9 cellular contexts compared by ENCODE assay signal in genomic region chr5:135245521-135246499, GRCh38.
DNase-seq lines count a peak whose midpoint lies in the region; ATAC-seq and TF ChIP-seq lines count a peak whose summit lies in the region.
"Had no signal": no experiment of that assay in that cellular context is flagged by ENCODE, and none has a peak within 500 bp of the region (broad histone marks: within the 10 kb centered on the region; RNA-seq: fewer than 3 reads in every experiment).

No MANE protein-coding gene starts in this region.

- no peaks in the 10 kb centered on the region for H3K9me3 ChIP-seq in tibial artery

- peaks cover 1% of the 10 kb centered on the region for H3K27me3 Mint-ChIP-seq in activated CD4-positive, alpha-beta memory T cell treated with anti-CD3 and anti-CD28 coated beads for 36 hours
- peaks cover 14% of the 10 kb centered on the region for H3K27me3 Mint-ChIP-seq in GM23338 (ENCODE audit: insufficient read depth, low read depth, poor library complexity)

- no peak overlapping the region for H3K4me2 ChIP-seq in GM23338

- H3K4me3 Mint-ChIP-seq in activated CD4-positive, alpha-beta memory T cell treated with anti-CD3 and anti-CD28 coated beads for 36 hours, result no peak overlapping the region
- no peak overlapping the region for H3K4me3 Mint-ChIP-seq in GM23338

- intact Hi-C loops in activated CD4-positive, alpha-beta memory T cell treated with anti-CD3 and anti-CD28 coated beads for 36 hours (cut with micrococcal nuclease), result no loop called here
- intact Hi-C loops in tibial artery (cut with DNase I; ENCODE audit: low total_unique reads), result no loop called here

- no peaks in the 10 kb centered on the region for H3K36me3 Mint-ChIP-seq in activated CD4-positive, alpha-beta memory T cell treated with anti-CD3 and anti-CD28 coated beads for 36 hours
- no peaks in the 10 kb centered on the region; the same call in 2 of the 3 replicates for H3K36me3 Mint-ChIP-seq in GM23338 (ENCODE audit: low read depth)

- no peak for TF ChIP-seq CTCF in tibial artery (IDR thresholded peaks at IDR 0.05)
- no peak for TF ChIP-seq CTCF in GM23338 (conservative IDR thresholded peaks at IDR 0.05; ENCODE audit: low read depth in 2 of 2)

- H3K27ac ChIP-seq in tibial artery (peak overlapping the region; percentile 27), GM23338 (ENCODE audit: low read depth) (no peak overlapping the region)

- H3K27ac Mint-ChIP-seq in activated CD4-positive, alpha-beta memory T cell treated with anti-CD3 and anti-CD28 coated beads for 36 hours, result no peak overlapping the region
- no peak overlapping the region for H3K27ac Mint-ChIP-seq in GM23338

- H3K9me3 Mint-ChIP-seq in activated CD4-positive, alpha-beta memory T cell treated with anti-CD3 and anti-CD28 coated beads for 36 hours, result no peaks in the 10 kb centered on the region
- no peaks in the 10 kb centered on the region for H3K9me3 Mint-ChIP-seq in GM23338

- H3K4me1 ChIP-seq in tibial artery (peaks cover 0 to 66% (median 58%) of the 10 kb centered on the region in 4 donors), GM23338 (ENCODE audit: insufficient read depth) (no peaks in the 10 kb centered on the region)

- H3K36me3 ChIP-seq in tibial artery, result no peaks in the 10 kb centered on the region
- H3K36me3 ChIP-seq in GM23338 (ENCODE audit: insufficient read depth), result no peaks in the 10 kb centered on the region

- POLR2A ChIA-PET in activated CD4-positive, alpha-beta memory T cell treated with anti-CD3 and anti-CD28 coated beads for 36 hours (lab: Charles Lee), result no interaction called here

- H4K20me1 ChIP-seq in GM23338 (replicated peaks; ENCODE audit: insufficient read depth), result no peaks in the 10 kb centered on the region

- CTCF ChIA-PET in activated CD4-positive, alpha-beta memory T cell treated with anti-CD3 and anti-CD28 coated beads for 36 hours (lab: Charles Lee), result no interaction called here

- no peaks in the 10 kb centered on the region for H3K79me2 ChIP-seq in GM23338 (replicated peaks; ENCODE audit: insufficient read depth)

- H3K27me3 ChIP-seq in tibial artery (no peaks in the 10 kb centered on the region), GM23338 (ENCODE audit: insufficient read depth) (no peaks in the 10 kb centered on the region)

- DNase-seq in SIG-M5 treated with dmso at 0.1 percent for 504 hours (lab: John Stamatoyannopoulos, UW; ENCODE audit: unreplicated experiment) (peak; percentile 34), SIG-M5 (lab: John Stamatoyannopoulos, UW) (no peak), hepatic stellate cell (ENCODE audit: low spot score) (peak; percentile 67), tibial artery (peak in 1 of 2 donors; percentile 41), hippocampal formation (lab: John Stamatoyannopoulos, UW) (no peak), GM23338 (ENCODE audit: low spot score) (no peak)
- DNase-seq in activated CD4-positive, alpha-beta memory T cell treated with anti-CD3 and anti-CD28 coated beads for 36 hours, result peak; percentile 4
- DNase-seq: NCI-H774 had no signal

- H3K9me2 ChIP-seq in GM23338 (ENCODE audit: insufficient read depth), result no peaks in the 10 kb centered on the region

- H3K4me1 Mint-ChIP-seq in activated CD4-positive, alpha-beta memory T cell treated with anti-CD3 and anti-CD28 coated beads for 36 hours (ENCODE audit: low read depth), result no peaks in the 10 kb centered on the region
- peaks cover 6% of the 10 kb centered on the region; the same call in 2 of the 3 replicates for H3K4me1 Mint-ChIP-seq in GM23338

- no peaks in the 10 kb centered on the region for H3F3A ChIP-seq in GM23338 (replicated peaks; ENCODE audit: low read depth)

- ATAC-seq in GM23338, result no peak
- no peak for ATAC-seq in GM19328 (IDR thresholded peaks at IDR 0.05; ENCODE audit: unreplicated experiment)

- no peak overlapping the region for H2AFZ ChIP-seq in GM23338

- H3K4me3 ChIP-seq in tibial artery, result no peak overlapping the region
- H3K4me3 ChIP-seq in GM23338, result no peak overlapping the region

TF ChIP-seq in GM23338, 12 proteins besides CTCF, POLR2A, EP300 and RAD21 (continues in another document):
- TF ChIP-seq ZNF114 (CRISPR knock-in tag; IDR thresholded peaks at IDR 0.05), result no peak
- no peak for TF ChIP-seq ZNF462 (CRISPR knock-in tag; IDR thresholded peaks at IDR 0.05)
- TF ChIP-seq POLR2AphosphoS5 (IDR thresholded peaks at IDR 0.05; ENCODE audit: low read depth), result no peak
- no peak for TF ChIP-seq REST (IDR thresholded peaks at IDR 0.05; ENCODE audit: unreplicated experiment)
- no peak for TF ChIP-seq NANOG (IDR thresholded peaks at IDR 0.05; ENCODE audit: borderline replicate concordance)

Comparison
In these comparisons a context has a peak if more than half of its experiments do, and no peak if none do; other contexts are left out.
1. DNase-seq: peak in SIG-M5 treated with dmso at 0.1 percent for 504 hours (single experiment), activated CD4-positive, alpha-beta memory T cell treated with anti-CD3 and anti-CD28 coated beads for 36 hours (single experiment) and hepatic stellate cell (single experiment); none in SIG-M5 (single experiment), hippocampal formation (0 of 2) and GM23338 (single experiment).